Comparison of ENCODE assay signal across 12 cellular contexts in the genomic region with DNA sequence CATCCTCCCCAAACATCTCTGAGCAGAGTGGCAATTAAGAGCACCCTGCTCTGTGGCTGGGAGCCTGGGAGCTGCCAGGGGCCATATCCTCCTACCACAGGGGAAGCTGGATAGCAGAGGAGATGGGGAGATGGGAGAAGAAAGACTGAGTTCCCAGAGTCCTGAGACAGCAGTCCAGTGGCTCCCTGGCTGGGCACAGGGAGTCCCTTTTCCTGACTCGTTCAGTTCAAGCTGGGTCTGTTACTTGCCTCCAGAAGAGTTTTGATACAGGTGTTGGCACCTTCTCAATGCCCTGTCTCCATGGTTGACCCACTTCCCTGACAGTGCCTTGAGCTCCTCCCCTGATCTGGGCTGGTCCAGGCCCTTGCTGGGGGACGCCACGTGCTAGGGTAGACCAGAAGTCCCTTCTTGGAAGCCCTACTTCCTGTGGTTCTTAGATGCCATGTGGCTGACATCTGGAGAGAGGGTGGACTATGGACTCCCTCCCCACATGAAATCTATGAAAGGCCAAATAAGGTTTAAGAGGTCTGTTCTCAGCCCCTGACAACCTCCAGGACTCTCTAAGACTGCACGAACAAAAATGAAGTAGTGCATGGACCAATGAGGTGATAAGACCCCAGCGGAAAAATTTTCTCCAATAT.
DNase-seq lines count a peak whose midpoint lies in the region; ATAC-seq and TF ChIP-seq lines count a peak whose summit lies in the region.
"Had no signal": no experiment of that assay in that cellular context is flagged by ENCODE, and none has a peak within 500 bp of the region (broad histone marks: within the 10 kb centered on the region; RNA-seq: fewer than 3 reads in every experiment).

No MANE protein-coding gene starts in this region.

- DNase-seq in activated CD8-positive, alpha-beta memory T cell treated with anti-CD3 and anti-CD28 coated beads, Interleukin-2, amount 50 U/mL, for 48 hours: peak; percentile 76
- no peak for DNase-seq in activated CD8-positive, alpha-beta memory T cell treated with anti-CD3 and anti-CD28 coated beads, Interleukin-2, amount 10 ng/mL, durations not matched to agents 7 days and 5 days
- no peak for DNase-seq in ascending aorta (ENCODE audit: low spot score in 2 of 2)
- DNase-seq in midbrain (lab: John Stamatoyannopoulos, UW): no peak
- no peak for DNase-seq in NCI-H2227 (lab: John Stamatoyannopoulos, UW; ENCODE audit: unreplicated experiment)
- DNase-seq: ACHN; dorsolateral prefrontal cortex; stimulated activated CD8-positive, alpha-beta memory T cell treated with anti-CD3 and anti-CD28 coated beads, Interleukin-4, amount 100 ng/mL, for 48 hours had no signal

- H3K27me3 ChIP-seq in ascending aorta (no peaks in the 10 kb centered on the region), mucosa of rectum (ENCODE audit: control insufficient read depth in 2 of 2, insufficient read depth in 2 of 2, low read length in 2 of 2) (no peaks in the 10 kb centered on the region), thymus (ENCODE audit: control insufficient read depth, insufficient read depth) (no peaks in the 10 kb centered on the region)
- H3K27me3 ChIP-seq: dorsolateral prefrontal cortex had no signal

- ATAC-seq in activated CD8-positive, alpha-beta memory T cell treated with anti-CD3 and anti-CD28 coated beads, Interleukin-2, amount 10 ng/mL, durations not matched to agents 7 days and 5 days: no peak
- no peak for ATAC-seq in esophagus mucosa

- TF ChIP-seq CTCF in ascending aorta (IDR thresholded peaks at IDR 0.05): no peak

- H3K4me3 Mint-ChIP-seq in activated CD8-positive, alpha-beta memory T cell treated with anti-CD3 and anti-CD28 coated beads, Interleukin-2, amount 10 ng/mL, durations not matched to agents 7 days and 5 days: no peak overlapping the region

- H3K4me1 ChIP-seq in ascending aorta (peaks cover 6 to 29% of the 10 kb centered on the region in 2 donors), mucosa of rectum (ENCODE audit: control insufficient read depth in 2 of 2, insufficient read depth in 2 of 2, low read length in 2 of 2) (peaks cover 55 to 67% of the 10 kb centered on the region in 2 donors), thymus (ENCODE audit: control insufficient read depth, insufficient read depth, low read length) (peaks cover 25% of the 10 kb centered on the region)

- peak overlapping the region; percentile 46 to 98 for H3K27ac ChIP-seq in ascending aorta
- H3K27ac ChIP-seq in mucosa of rectum (ENCODE audit: low read depth in 2 of 2, low read length in 2 of 2): peak overlapping the region; percentile 0 to 99
- peak overlapping the region; percentile 77 for H3K27ac ChIP-seq in thymus (ENCODE audit: low read depth)

- H3K9me3 ChIP-seq in ascending aorta (peaks cover 0 to 3% of the 10 kb centered on the region in 2 donors), mucosa of rectum (ENCODE audit: control insufficient read depth in 2 of 2, low read length in 2 of 2) (no peaks in the 10 kb centered on the region), thymus (ENCODE audit: control insufficient read depth) (no peaks in the 10 kb centered on the region)

- H3K27me3 Mint-ChIP-seq in activated CD8-positive, alpha-beta memory T cell treated with anti-CD3 and anti-CD28 coated beads, Interleukin-2, amount 10 ng/mL, durations not matched to agents 7 days and 5 days: no peaks in the 10 kb centered on the region
- H3K27me3 Mint-ChIP-seq: activated naive CD4-positive, alpha-beta T cell treated with anti-CD3 and anti-CD28 coated beads, Interleukin-2, amount 50 U/mL, for 24 hours had no signal

- no peak overlapping the region for H3K9ac ChIP-seq in mucosa of rectum (ENCODE audit: low read depth in 1 of 2, low read length in 2 of 2)

- peaks cover 35% of the 10 kb centered on the region for H3K36me3 Mint-ChIP-seq in activated CD8-positive, alpha-beta memory T cell treated with anti-CD3 and anti-CD28 coated beads, Interleukin-2, amount 10 ng/mL, durations not matched to agents 7 days and 5 days

- peaks cover 81% of the 10 kb centered on the region for H3K4me1 Mint-ChIP-seq in activated CD8-positive, alpha-beta memory T cell treated with anti-CD3 and anti-CD28 coated beads, Interleukin-2, amount 10 ng/mL, durations not matched to agents 7 days and 5 days

- H3K9me3 Mint-ChIP-seq in activated CD8-positive, alpha-beta memory T cell treated with anti-CD3 and anti-CD28 coated beads, Interleukin-2, amount 10 ng/mL, durations not matched to agents 7 days and 5 days (ENCODE audit: low read depth): peaks cover 7% of the 10 kb centered on the region

- 94% methylated on average over 5 of the region's 5 CpGs for WGBS in thymus

- CTCF ChIA-PET in activated CD8-positive, alpha-beta memory T cell treated with anti-CD3 and anti-CD28 coated beads, Interleukin-2, amount 10 ng/mL, durations not matched to agents 7 days and 5 days (lab: Charles Lee): interaction anchor here (1.0 to 2.0 kb wide), 3 partner anchors 13 to 27 kb away, joined by 3 to 6 read pairs (median 3); no protein-coding TSS in a partner anchor

- no peak overlapping the region for H3K27ac Mint-ChIP-seq in activated CD8-positive, alpha-beta memory T cell treated with anti-CD3 and anti-CD28 coated beads, Interleukin-2, amount 10 ng/mL, durations not matched to agents 7 days and 5 days

- H3K4me3 ChIP-seq in ascending aorta: no peak overlapping the region
- H3K4me3 ChIP-seq in mucosa of rectum (ENCODE audit: low read length in 2 of 2): peak overlapping the region in 1 of 2 donors; percentile 17
- H3K4me3 ChIP-seq in thymus (ENCODE audit: low read length): no peak overlapping the region

- intact Hi-C loops in ascending aorta (cut with DNase I): no loop called here

- H3K36me3 ChIP-seq in ascending aorta (no peaks in the 10 kb centered on the region), mucosa of rectum (ENCODE audit: control insufficient read depth in 2 of 2, insufficient read depth in 2 of 2, low read length in 2 of 2) (no peaks in the 10 kb centered on the region), thymus (ENCODE audit: control insufficient read depth, insufficient read depth) (no peaks in the 10 kb centered on the region)
